ENCODE assay signal across 17 cellular contexts in the genomic region with DNA sequence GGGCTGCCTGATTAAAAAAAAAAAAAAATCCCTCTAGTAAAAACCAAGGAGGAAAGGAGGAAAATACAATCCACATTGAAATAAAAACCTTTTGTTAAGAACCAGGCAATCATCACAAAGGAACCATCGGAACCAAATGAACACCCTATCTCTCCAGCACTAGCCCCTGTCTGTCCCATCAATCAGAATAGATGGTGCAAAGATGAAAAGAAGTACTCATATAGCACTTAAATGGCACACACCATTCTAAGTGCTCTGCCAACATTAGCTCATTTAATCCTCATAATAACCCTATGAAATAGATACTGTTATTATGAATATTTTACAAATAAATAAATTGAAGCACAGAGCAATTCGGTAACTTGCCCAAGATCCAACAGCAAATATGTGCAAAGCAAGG. TPM values are rescaled to one million over a fixed set of nuclear protein-coding genes. Genes with fewer than 3 reads are reported as not detected.
A peak's percentile ranks its signal among the peaks of the same experiment; 100 is the strongest.
DNase-seq lines count a peak whose midpoint lies in the region; TF ChIP-seq lines count a peak whose summit lies in the region.
"Had no signal": no experiment of that assay in that cellular context is flagged by ENCODE, and none has a peak within 500 bp of the region (broad histone marks: within the 10 kb centered on the region; RNA-seq: fewer than 3 reads in every experiment).

No MANE protein-coding gene starts in this region.

- DNase-seq in Caco-2 (no peak), endodermal cell (no peak), superior temporal gyrus (ENCODE audit: extremely low spot score) (peak; percentile 29), left ventricle myocardium inferior (no peak)
- DNase-seq in activated T-helper 1 cell treated with anti-CD3 and anti-CD28 coated beads, Interleukin-12 subunit alpha, Interleukin-12 subunit beta, Interleukin-2, Interleukin-4 antibody, amounts not matched to agents 30 ng/mL and 10 ng/mL and 1 ng/mL, durations not matched to agents 14 hours and 24 hours and 36 hours (ENCODE audit: low spot score): no peak
- DNase-seq: BE2C; CD4-positive, alpha-beta memory T cell; DMS153; DND-41; GDM1; H7 had no signal

- 73 to 100% methylated on average over 1 to 2 of the region's 2 CpGs for WGBS in endodermal cell (ENCODE audit: insufficient coverage in 1 of 2, insufficient read length in 1 of 2), 2 experiments

- H3K36me3 Mint-ChIP-seq in Caco-2 (ENCODE audit: insufficient read depth, unreplicated experiment) (peaks cover 34% of the 10 kb centered on the region), endodermal cell (ENCODE audit: low read depth) (no peaks in the 10 kb centered on the region)
- no peaks in the 10 kb centered on the region for H3K36me3 Mint-ChIP-seq in activated T-helper 1 cell treated with anti-CD3 and anti-CD28 coated beads, Interleukin-12 subunit alpha, Interleukin-12 subunit beta, Interleukin-2, Interleukin-4 antibody, amounts not matched to agents 30 ng/mL and 10 ng/mL and 1 ng/mL, durations not matched to agents 14 hours and 24 hours and 36 hours (ENCODE audit: low read depth)
- H3K36me3 Mint-ChIP-seq: CD4-positive, alpha-beta memory T cell; IgD-negative memory B cell had no signal

- H3K4me1 ChIP-seq in Caco-2: peaks cover 36% of the 10 kb centered on the region
- H3K4me1 ChIP-seq in HEK293 (ENCODE audit: control insufficient read depth, insufficient read depth, low read length): peaks cover 17% of the 10 kb centered on the region
- peaks cover 21% of the 10 kb centered on the region for H3K4me1 ChIP-seq in endodermal cell (ENCODE audit: control insufficient read depth, insufficient read depth, low read length)
- H3K4me1 ChIP-seq in left ventricle myocardium inferior: no peaks in the 10 kb centered on the region
- H3K4me1 ChIP-seq: A549, BE2C had no signal

- peak overlapping the region; percentile 68 for H3K27ac Mint-ChIP-seq in Caco-2 (ENCODE audit: unreplicated experiment)
- H3K27ac Mint-ChIP-seq in endodermal cell: no peak overlapping the region
- H3K27ac Mint-ChIP-seq in activated T-helper 1 cell treated with anti-CD3 and anti-CD28 coated beads, Interleukin-12 subunit alpha, Interleukin-12 subunit beta, Interleukin-2, Interleukin-4 antibody, amounts not matched to agents 30 ng/mL and 10 ng/mL and 1 ng/mL, durations not matched to agents 14 hours and 24 hours and 36 hours: no peak overlapping the region
- H3K27ac Mint-ChIP-seq: CD4-positive, alpha-beta memory T cell; GM23338; IgD-negative memory B cell had no signal

- CTCF ChIA-PET in Caco-2 (lab: Charles Lee) (interaction anchor here (1.2 kb wide), 2 partner anchors 69 to 74 kb away, joined by 4 to 9 read pairs; no protein-coding TSS in a partner anchor), HEK293 (lab: Yijun Ruan, JAX) (interaction anchor here (0.6 kb wide), 2 partner anchors 31 to 78 kb away, joined by 4 to 5 read pairs; no protein-coding TSS in a partner anchor)

- H3K4me3 ChIP-seq in Caco-2 (ENCODE audit: low read depth, low read length): no peak overlapping the region
- H3K4me3 ChIP-seq in HEK293 (ENCODE audit: low read depth, low read length): no peak overlapping the region
- peak overlapping the region; percentile 30 for H3K4me3 ChIP-seq in endodermal cell (ENCODE audit: low read length)
- no peak overlapping the region for H3K4me3 ChIP-seq in left ventricle myocardium inferior
- H3K4me3 ChIP-seq: A549, GM23338 had no signal

- POLR2A ChIA-PET in Caco-2 (lab: Charles Lee): interaction anchor here (1.1 kb wide), 1 partner anchor 74 kb away, joined by 3 read pairs; no protein-coding TSS in a partner anchor
- POLR2A ChIA-PET in HEK293 (lab: Yijun Ruan, JAX): interaction anchor here (0.6 kb wide), 1 partner anchor 596 kb away, joined by 4 read pairs; no protein-coding TSS in a partner anchor

- H3K27me3 ChIP-seq in Caco-2 (replicated peaks; ENCODE audit: control insufficient read depth, insufficient read depth, low read length) (no peaks in the 10 kb centered on the region), endodermal cell (ENCODE audit: control insufficient read depth, insufficient read depth, low read length, poor library complexity, severe bottlenecking) (no peaks in the 10 kb centered on the region), left ventricle myocardium inferior (ENCODE audit: low read depth) (peaks cover 27% of the 10 kb centered on the region)
- H3K27me3 ChIP-seq: BE2C had no signal

- H3K4me3 Mint-ChIP-seq in Caco-2 (ENCODE audit: unreplicated experiment): no peak overlapping the region
- H3K4me3 Mint-ChIP-seq in endodermal cell: peak overlapping the region; percentile 15
- H3K4me3 Mint-ChIP-seq in activated T-helper 1 cell treated with anti-CD3 and anti-CD28 coated beads, Interleukin-12 subunit alpha, Interleukin-12 subunit beta, Interleukin-2, Interleukin-4 antibody, amounts not matched to agents 30 ng/mL and 10 ng/mL and 1 ng/mL, durations not matched to agents 14 hours and 24 hours and 36 hours: no peak overlapping the region
- H3K4me3 Mint-ChIP-seq: CD4-positive, alpha-beta memory T cell; GM23338; IgD-negative memory B cell had no signal

- intact Hi-C loops in Caco-2 (cut with micrococcal nuclease; ENCODE audit: unreplicated experiment) (loop anchor here (1.0 kb wide), 2 partner anchors 37 to 67 kb away; no protein-coding TSS in a partner anchor), left ventricle myocardium inferior (cut with micrococcal nuclease) (no loop called here)
- intact Hi-C loops in activated T-helper 1 cell treated with anti-CD3 and anti-CD28 coated beads, Interleukin-12 subunit alpha, Interleukin-12 subunit beta, Interleukin-2, Interleukin-4 antibody, amounts not matched to agents 30 ng/mL and 10 ng/mL and 1 ng/mL, durations not matched to agents 14 hours and 24 hours and 36 hours (cut with micrococcal nuclease): no loop called here

- TF ChIP-seq CTCF in Caco-2 (IDR thresholded peaks at IDR 0.05; ENCODE audit: insufficient read depth in 1 of 2, low read depth in 1 of 2, low read length in 1 of 2, severe bottlenecking in 1 of 2, unreplicated experiment in 1 of 2): no peak
- TF ChIP-seq CTCF in HEK293 (tag by site-specific recombination; IDR thresholded peaks at IDR 0.05): no peak
- no peak for TF ChIP-seq CTCF in endodermal cell (conservative IDR thresholded peaks at IDR 0.05)
- TF ChIP-seq CTCF in left ventricle myocardium inferior (IDR thresholded peaks at IDR 0.05; ENCODE audit: borderline replicate concordance): no peak

- H3K9me3 Mint-ChIP-seq in Caco-2 (ENCODE audit: unreplicated experiment) (no peaks in the 10 kb centered on the region), endodermal cell (peaks cover 12% of the 10 kb centered on the region)
- no peaks in the 10 kb centered on the region for H3K9me3 Mint-ChIP-seq in activated T-helper 1 cell treated with anti-CD3 and anti-CD28 coated beads, Interleukin-12 subunit alpha, Interleukin-12 subunit beta, Interleukin-2, Interleukin-4 antibody, amounts not matched to agents 30 ng/mL and 10 ng/mL and 1 ng/mL, durations not matched to agents 14 hours and 24 hours and 36 hours
- H3K9me3 Mint-ChIP-seq: CD4-positive, alpha-beta memory T cell; IgD-negative memory B cell had no signal

- H3K27me3 Mint-ChIP-seq in Caco-2 (ENCODE audit: insufficient read depth, unreplicated experiment) (no peaks in the 10 kb centered on the region), endodermal cell (ENCODE audit: insufficient read depth) (peaks cover 2% of the 10 kb centered on the region)
- peaks cover 7% of the 10 kb centered on the region for H3K27me3 Mint-ChIP-seq in activated T-helper 1 cell treated with anti-CD3 and anti-CD28 coated beads, Interleukin-12 subunit alpha, Interleukin-12 subunit beta, Interleukin-2, Interleukin-4 antibody, amounts not matched to agents 30 ng/mL and 10 ng/mL and 1 ng/mL, durations not matched to agents 14 hours and 24 hours and 36 hours (ENCODE audit: insufficient read depth)

- H3K27ac ChIP-seq in HEK293 (ENCODE audit: extremely low read depth, low read depth, low read length) (no peak overlapping the region), endodermal cell (ENCODE audit: low read depth, low read length) (no peak overlapping the region), left ventricle myocardium inferior (replicated peaks) (no peak overlapping the region)
- H3K27ac ChIP-seq: A549, C4-2B had no signal

- H3K9me3 ChIP-seq in Caco-2 (no peaks in the 10 kb centered on the region), HEK293 (ENCODE audit: control insufficient read depth, insufficient read depth, low read depth, low read length) (no peaks in the 10 kb centered on the region), endodermal cell (ENCODE audit: control insufficient read depth, low read length) (peaks cover 9% of the 10 kb centered on the region), left ventricle myocardium inferior (replicated peaks) (no peaks in the 10 kb centered on the region)
- H3K9me3 ChIP-seq: A549, BE2C had no signal

- H3K36me3 ChIP-seq in Caco-2 (ENCODE audit: control insufficient read depth, insufficient read depth, low read length) (0 out of 2 replicates have a peak, but pooled peaks cover 1% of the 10 kb centered on the region), HEK293 (ENCODE audit: control insufficient read depth in 2 of 2, insufficient read depth in 1 of 2, low read length in 2 of 2) (no peaks in the 10 kb centered on the region), endodermal cell (ENCODE audit: control insufficient read depth, insufficient read depth, low read length) (no peaks in the 10 kb centered on the region), left ventricle myocardium inferior (no peaks in the 10 kb centered on the region)
- H3K36me3 ChIP-seq: BE2C had no signal

- H3K9ac ChIP-seq in endodermal cell (ENCODE audit: extremely low read depth, low read length, poor library complexity, severe bottlenecking): no peak overlapping the region

- no TSS peak for BruUV-seq in Caco-2 (replicated peaks; lab: Mats Ljungman, UMichigan)

- H3K4me1 Mint-ChIP-seq in Caco-2 (ENCODE audit: low read depth, unreplicated experiment): peaks cover 26% of the 10 kb centered on the region
- H3K4me1 Mint-ChIP-seq in endodermal cell: peaks cover 35% of the 10 kb centered on the region
- no peaks in the 10 kb centered on the region for H3K4me1 Mint-ChIP-seq in activated T-helper 1 cell treated with anti-CD3 and anti-CD28 coated beads, Interleukin-12 subunit alpha, Interleukin-12 subunit beta, Interleukin-2, Interleukin-4 antibody, amounts not matched to agents 30 ng/mL and 10 ng/mL and 1 ng/mL, durations not matched to agents 14 hours and 24 hours and 36 hours (ENCODE audit: low read depth)
- H3K4me1 Mint-ChIP-seq: CD4-positive, alpha-beta memory T cell; GM23338; IgD-negative memory B cell had no signal

TF ChIP-seq in HEK293, 187 proteins besides CTCF, POLR2A, EP300 and RAD21 (continues in another document):
- TF ChIP-seq ZNF664 (tag by site-specific recombination; IDR thresholded peaks at IDR 0.05) (peak; percentile 50; the same call in 1 of the 2 replicates), TCF7L2 (IDR thresholded peaks at IDR 0.05; ENCODE audit: borderline replicate concordance, low read depth, low read length) (peak; percentile 71; the same call in 1 of the 2 replicates)

RNA-seq across cellular contexts. Expression of gene LRP2, which starts 38.5 kb away (rescaled TPM):
- total RNA-seq in Caco-2 (2022) (238 and 260 TPM in 2 replicates), endodermal cell (1 to 10 TPM; 2.2 to 3.5 TPM), left ventricle myocardium inferior (0.05 TPM)
- polyA plus RNA-seq in endodermal cell (2013, experiment 1 of 2): 46.9 TPM
- 37.6 TPM for polyA plus RNA-seq in endodermal cell (2013, experiment 2 of 2)
- 0.05 and 0.17 TPM in 2 replicates for total RNA-seq in activated T-helper 1 cell treated with anti-CD3 and anti-CD28 coated beads, Interleukin-12 subunit alpha, Interleukin-12 subunit beta, Interleukin-2, Interleukin-4 antibody, amounts not matched to agents 30 ng/mL and 10 ng/mL and 1 ng/mL, durations not matched to agents 14 hours and 24 hours and 36 hours
- total RNA-seq: CD4-positive, alpha-beta memory T cell had no signal
- polyA plus RNA-seq: AG04450; CD4-positive, alpha-beta memory T cell; IgD-negative memory B cell had no signal

Comparison
In these comparisons a context has a peak if more than half of its experiments do, and no peak if none do; other contexts are left out.
1. RNA of gene LRP2, which starts 38.5 kb away (total RNA-seq): 238 to 260 TPM in Caco-2; 2.2 to 3.5 TPM in endodermal cell, 0.05 TPM in left ventricle myocardium inferior (single experiment) and 0.05 to 0.17 TPM in activated T-helper 1 cell treated with anti-CD3 and anti-CD28 coated beads, Interleukin-12 subunit alpha, Interleukin-12 subunit beta, Interleukin-2, Interleukin-4 antibody, amounts not matched to agents 30 ng/mL and 10 ng/mL and 1 ng/mL, durations not matched to agents 14 hours and 24 hours and 36 hours; every median in the first group is over 10 times any median in the second.